1 cellular context compared by ENCODE assay signal in genomic region chr2:9001778-9002177, GRCh38.
TF ChIP-seq lines count a peak whose summit lies in the region.

No MANE protein-coding gene starts in this region.

TF ChIP-seq in HEK293, 187 proteins besides CTCF, POLR2A, EP300 and RAD21:
- TF ChIP-seq PRDM2 (tag by site-specific recombination; IDR thresholded peaks at IDR 0.05; ENCODE audit: borderline replicate concordance), result no peak
- no peak for TF ChIP-seq ZNF169 (tag by site-specific recombination; IDR thresholded peaks at IDR 0.05)
- no peak for TF ChIP-seq ZNF174 (tag by site-specific recombination; IDR thresholded peaks at IDR 0.05)
- no peak for TF ChIP-seq SP3 (tag by site-specific recombination; IDR thresholded peaks at IDR 0.05)
- TF ChIP-seq ZNF585B (tag by site-specific recombination; IDR thresholded peaks at IDR 0.05), result no peak
- TF ChIP-seq PRDM10 (tag by site-specific recombination; IDR thresholded peaks at IDR 0.05), result no peak
- no peak for TF ChIP-seq ELK4 (IDR thresholded peaks at IDR 0.05; ENCODE audit: borderline replicate concordance, low read depth, low read length)
- TF ChIP-seq ZNF138 (tag by site-specific recombination; IDR thresholded peaks at IDR 0.05; ENCODE audit: borderline replicate concordance), result no peak
- no peak for TF ChIP-seq ZNF114 (tag by site-specific recombination; IDR thresholded peaks at IDR 0.05)
- no peak for TF ChIP-seq ZBTB6 (tag by site-specific recombination; IDR thresholded peaks at IDR 0.05)
- no peak for TF ChIP-seq ZNF677 (tag by site-specific recombination; IDR thresholded peaks at IDR 0.05)
- no peak for TF ChIP-seq HOXD13 (CRISPR knock-in tag; IDR thresholded peaks at IDR 0.05; ENCODE audit: borderline replicate concordance)
- TF ChIP-seq HOXC10 (CRISPR knock-in tag; IDR thresholded peaks at IDR 0.05), result no peak
- TF ChIP-seq ZNF792 (tag by site-specific recombination; IDR thresholded peaks at IDR 0.05), result no peak
- TF ChIP-seq ZNF248 (tag by site-specific recombination; IDR thresholded peaks at IDR 0.05), result no peak
- TF ChIP-seq ZNF473 (tag by site-specific recombination; IDR thresholded peaks at IDR 0.05), result no peak
- TF ChIP-seq ZNF645 (tag by site-specific recombination; IDR thresholded peaks at IDR 0.05), result no peak
- no peak for TF ChIP-seq FEZF1 (tag by site-specific recombination; IDR thresholded peaks at IDR 0.05)
